9 cellular contexts compared by ENCODE assay signal in genomic region chr6:119308048-119308570, GRCh38. TPM values are rescaled to one million over a fixed set of nuclear protein-coding genes. Genes with fewer than 3 reads are reported as not detected.
A peak's percentile ranks its signal among the peaks of the same experiment; 100 is the strongest.
DNase-seq lines count a peak whose midpoint lies in the region; ATAC-seq, FAIRE-seq and TF ChIP-seq lines count a peak whose summit lies in the region.
"Had no signal": no experiment of that assay in that cellular context is flagged by ENCODE, and none has a peak within 500 bp of the region (broad histone marks: within the 10 kb centered on the region; RNA-seq: fewer than 3 reads in every experiment).

No MANE protein-coding gene starts in this region.

- H2AFZ ChIP-seq in keratinocyte (ENCODE audit: control insufficient read depth, low read length): no peak overlapping the region

- TF ChIP-seq POLR2A in ovary (IDR thresholded peaks at IDR 0.05): no peak

- no peaks in the 10 kb centered on the region for H3K79me2 ChIP-seq in keratinocyte (ENCODE audit: control insufficient read depth, insufficient read depth, low read length)

- H3K9me3 ChIP-seq in keratinocyte (ENCODE audit: control insufficient read depth, low read depth, low read length) (no peaks in the 10 kb centered on the region), upper lobe of right lung (no peaks in the 10 kb centered on the region), ovary (no peaks in the 10 kb centered on the region)

- H3K36me3 ChIP-seq in keratinocyte (ENCODE audit: control insufficient read depth in 2 of 2, extremely low read depth in 1 of 2, insufficient read depth in 2 of 2, low read length in 2 of 2) (peaks cover 0 to 2% of the 10 kb centered on the region in 2 experiments), upper lobe of right lung (peaks cover 15% of the 10 kb centered on the region), ovary (no peaks in the 10 kb centered on the region)

- H3K4me1 ChIP-seq in keratinocyte (ENCODE audit: control insufficient read depth, extremely low read depth, insufficient read depth, low read length): peaks cover 5% of the 10 kb centered on the region
- H3K4me1 ChIP-seq in upper lobe of right lung: peaks cover 18% of the 10 kb centered on the region
- no peaks in the 10 kb centered on the region for H3K4me1 ChIP-seq in ovary (ENCODE audit: insufficient read depth)

- H3K36me3 Mint-ChIP-seq in HFFc6 (ENCODE audit: low read depth): no peaks in the 10 kb centered on the region
- H3K36me3 Mint-ChIP-seq in activated T-helper 1 cell treated with anti-CD3 and anti-CD28 coated beads, Interleukin-12 subunit alpha, Interleukin-12 subunit beta, Interleukin-2, Interleukin-4 antibody, amounts not matched to agents 30 ng/mL and 10 ng/mL and 1 ng/mL, durations not matched to agents 14 hours and 24 hours and 36 hours (ENCODE audit: low read depth): peaks cover 28% of the 10 kb centered on the region
- H3K36me3 Mint-ChIP-seq in natural killer cell treated with Interleukin-12 subunit alpha and Interleukin-12 subunit beta and Interleukin-15 and Interleukin-18, amount 100 ng/mL, for 72 hours: peaks cover 5% of the 10 kb centered on the region

- no peaks in the 10 kb centered on the region for H4K20me1 ChIP-seq in keratinocyte (ENCODE audit: control insufficient read depth, extremely low read depth, insufficient read depth, low read length)

- TF ChIP-seq CTCF in AG09319 (IDR thresholded peaks at IDR 0.05; ENCODE audit: low read depth, low read length) (no peak), HFFc6 (IDR thresholded peaks at IDR 0.05) (no peak), keratinocyte (optimal IDR thresholded peaks at IDR 0.05 in 1 of 3, IDR thresholded peaks at IDR 0.05 in 1 of 3, conservative IDR thresholded peaks at IDR 0.05 in 1 of 3; ENCODE audit: extremely low read depth in 1 of 3, insufficient read depth in 2 of 3, low read length in 3 of 3) (no peak), upper lobe of right lung (IDR thresholded peaks at IDR 0.05) (no peak), ovary (IDR thresholded peaks at IDR 0.05) (no peak), dorsolateral prefrontal cortex (IDR thresholded peaks at IDR 0.05 in 54 of 56, conservative IDR thresholded peaks at IDR 0.05 in 2 of 56; ENCODE audit: low read depth in 1 of 56, partially characterized antibody in 56 of 56) (no peak)

- no peak for ATAC-seq in upper lobe of right lung
- ATAC-seq in natural killer cell treated with Interleukin-12 subunit alpha and Interleukin-12 subunit beta and Interleukin-15 and Interleukin-18, amount 100 ng/mL, for 72 hours: no peak

- peaks cover 4% of the 10 kb centered on the region; the same call in 1 of the 2 replicates for H3K9me3 Mint-ChIP-seq in HFFc6
- H3K9me3 Mint-ChIP-seq in activated T-helper 1 cell treated with anti-CD3 and anti-CD28 coated beads, Interleukin-12 subunit alpha, Interleukin-12 subunit beta, Interleukin-2, Interleukin-4 antibody, amounts not matched to agents 30 ng/mL and 10 ng/mL and 1 ng/mL, durations not matched to agents 14 hours and 24 hours and 36 hours: no peaks in the 10 kb centered on the region
- no peaks in the 10 kb centered on the region for H3K9me3 Mint-ChIP-seq in natural killer cell treated with Interleukin-12 subunit alpha and Interleukin-12 subunit beta and Interleukin-15 and Interleukin-18, amount 100 ng/mL, for 72 hours
- H3K9me3 Mint-ChIP-seq: stimulated activated naive CD8-positive, alpha-beta T cell treated with anti-CD3 and anti-CD28 coated beads, Interleukin-15, Interleukin-2, amounts not matched to agents 100 ng/mL and 50 ng/mL, for 24 hours had no signal

- H3K27me3 Mint-ChIP-seq in HFFc6 (ENCODE audit: insufficient read depth): no peaks in the 10 kb centered on the region
- no peaks in the 10 kb centered on the region for H3K27me3 Mint-ChIP-seq in activated T-helper 1 cell treated with anti-CD3 and anti-CD28 coated beads, Interleukin-12 subunit alpha, Interleukin-12 subunit beta, Interleukin-2, Interleukin-4 antibody, amounts not matched to agents 30 ng/mL and 10 ng/mL and 1 ng/mL, durations not matched to agents 14 hours and 24 hours and 36 hours (ENCODE audit: insufficient read depth)
- H3K27me3 Mint-ChIP-seq in natural killer cell treated with Interleukin-12 subunit alpha and Interleukin-12 subunit beta and Interleukin-15 and Interleukin-18, amount 100 ng/mL, for 72 hours: no peaks in the 10 kb centered on the region
- H3K27me3 Mint-ChIP-seq: stimulated activated naive CD8-positive, alpha-beta T cell treated with anti-CD3 and anti-CD28 coated beads, Interleukin-15, Interleukin-2, amounts not matched to agents 100 ng/mL and 50 ng/mL, for 24 hours had no signal

- no peak overlapping the region; the same call in 1 of the 2 replicates for H3K27ac Mint-ChIP-seq in HFFc6
- H3K27ac Mint-ChIP-seq in activated T-helper 1 cell treated with anti-CD3 and anti-CD28 coated beads, Interleukin-12 subunit alpha, Interleukin-12 subunit beta, Interleukin-2, Interleukin-4 antibody, amounts not matched to agents 30 ng/mL and 10 ng/mL and 1 ng/mL, durations not matched to agents 14 hours and 24 hours and 36 hours: peak overlapping the region; percentile 38
- H3K27ac Mint-ChIP-seq in natural killer cell treated with Interleukin-12 subunit alpha and Interleukin-12 subunit beta and Interleukin-15 and Interleukin-18, amount 100 ng/mL, for 72 hours: peak overlapping the region in 1 of 2 donors; percentile 59
- H3K27ac Mint-ChIP-seq: stimulated activated naive CD8-positive, alpha-beta T cell treated with anti-CD3 and anti-CD28 coated beads, Interleukin-15, Interleukin-2, amounts not matched to agents 100 ng/mL and 50 ng/mL, for 24 hours had no signal

- no peaks in the 10 kb centered on the region for H3K9me1 ChIP-seq in keratinocyte (ENCODE audit: control insufficient read depth, extremely low read depth, insufficient read depth, low read length)

- no peak overlapping the region for H3K9ac ChIP-seq in keratinocyte (ENCODE audit: control insufficient read depth, extremely low read depth, insufficient read depth, low read length)

- whole genome bisulfite sequencing in ovary, 3 donors: 53 to 69% (median 55%) methylated on average over 2 of the region's 2 CpGs

- peak; percentile 83 for FAIRE-seq in keratinocyte (lab: Jason Lieb, UNC)

- peaks cover 5% of the 10 kb centered on the region; the same call in 1 of the 2 replicates for H3K4me1 Mint-ChIP-seq in HFFc6 (ENCODE audit: low read depth)
- H3K4me1 Mint-ChIP-seq in activated T-helper 1 cell treated with anti-CD3 and anti-CD28 coated beads, Interleukin-12 subunit alpha, Interleukin-12 subunit beta, Interleukin-2, Interleukin-4 antibody, amounts not matched to agents 30 ng/mL and 10 ng/mL and 1 ng/mL, durations not matched to agents 14 hours and 24 hours and 36 hours (ENCODE audit: low read depth): peaks cover 51% of the 10 kb centered on the region
- peaks cover 40 to 52% of the 10 kb centered on the region in 2 donors for H3K4me1 Mint-ChIP-seq in natural killer cell treated with Interleukin-12 subunit alpha and Interleukin-12 subunit beta and Interleukin-15 and Interleukin-18, amount 100 ng/mL, for 72 hours (ENCODE audit: low read depth in 2 of 2)

- DNase-seq in AG09319 (ENCODE audit: extremely low read depth, low read depth) (peak; percentile 47), HFFc6 (peak; percentile 30), keratinocyte (ENCODE audit: low read depth, low spot score) (peak; percentile 33), upper lobe of right lung (no peak), ovary (no peak), dorsolateral prefrontal cortex (no peak)
- no peak for DNase-seq in activated T-helper 1 cell treated with anti-CD3 and anti-CD28 coated beads, Interleukin-12 subunit alpha, Interleukin-12 subunit beta, Interleukin-2, Interleukin-4 antibody, amounts not matched to agents 30 ng/mL and 10 ng/mL and 1 ng/mL, durations not matched to agents 14 hours and 24 hours and 36 hours (ENCODE audit: low spot score)
- DNase-seq in natural killer cell treated with Interleukin-12 subunit alpha and Interleukin-12 subunit beta and Interleukin-15 and Interleukin-18, amount 100 ng/mL, for 72 hours (ENCODE audit: low spot score): no peak

- no peak overlapping the region for H3K4me3 ChIP-seq in keratinocyte (ENCODE audit: control insufficient read depth in 2 of 3, extremely low read depth in 1 of 3, insufficient read depth in 2 of 3, low read depth in 1 of 3, low read length in 3 of 3)
- no peak overlapping the region for H3K4me3 ChIP-seq in upper lobe of right lung
- no peak overlapping the region for H3K4me3 ChIP-seq in ovary
- no peak overlapping the region for H3K4me3 ChIP-seq in dorsolateral prefrontal cortex

- H3K4me3 Mint-ChIP-seq in HFFc6: no peak overlapping the region
- no peak overlapping the region for H3K4me3 Mint-ChIP-seq in activated T-helper 1 cell treated with anti-CD3 and anti-CD28 coated beads, Interleukin-12 subunit alpha, Interleukin-12 subunit beta, Interleukin-2, Interleukin-4 antibody, amounts not matched to agents 30 ng/mL and 10 ng/mL and 1 ng/mL, durations not matched to agents 14 hours and 24 hours and 36 hours
- no peak overlapping the region for H3K4me3 Mint-ChIP-seq in natural killer cell treated with Interleukin-12 subunit alpha and Interleukin-12 subunit beta and Interleukin-15 and Interleukin-18, amount 100 ng/mL, for 72 hours
- H3K4me3 Mint-ChIP-seq: stimulated activated naive CD8-positive, alpha-beta T cell treated with anti-CD3 and anti-CD28 coated beads, Interleukin-15, Interleukin-2, amounts not matched to agents 100 ng/mL and 50 ng/mL, for 24 hours had no signal

- H3K4me2 ChIP-seq in keratinocyte (ENCODE audit: control insufficient read depth, extremely low read depth, insufficient read depth, low read depth, low read length): no peak overlapping the region

- intact Hi-C loops in activated T-helper 1 cell treated with anti-CD3 and anti-CD28 coated beads, Interleukin-12 subunit alpha, Interleukin-12 subunit beta, Interleukin-2, Interleukin-4 antibody, amounts not matched to agents 30 ng/mL and 10 ng/mL and 1 ng/mL, durations not matched to agents 14 hours and 24 hours and 36 hours (cut with micrococcal nuclease): no loop called here
- intact Hi-C loops in upper lobe of right lung (cut with DNase I) (no loop called here), ovary (cut with DNase I) (no loop called here), dorsolateral prefrontal cortex (cut with DNase I) (no loop called here)

- no peaks in the 10 kb centered on the region for H3K27me3 ChIP-seq in keratinocyte (ENCODE audit: control insufficient read depth, extremely low read depth, insufficient read depth, low read length)
- H3K27me3 ChIP-seq in upper lobe of right lung: no peaks in the 10 kb centered on the region
- H3K27me3 ChIP-seq in ovary: no peaks in the 10 kb centered on the region
- H3K27me3 ChIP-seq in dorsolateral prefrontal cortex: no peaks in the 10 kb centered on the region

- H3K27ac ChIP-seq in keratinocyte (ENCODE audit: control insufficient read depth, insufficient read depth, low read length) (peak overlapping the region; percentile 7), upper lobe of right lung (no peak overlapping the region), ovary (no peak overlapping the region), dorsolateral prefrontal cortex (no peak overlapping the region)

- no peak for TF ChIP-seq EP300 in ovary (IDR thresholded peaks at IDR 0.05)

- dilution Hi-C loops in keratinocyte (cut with MboI; ENCODE audit: extremely low pct_ligation_motif_present, low sequenced_read_pairs): no loop called here

RNA-seq across cellular contexts. Expression of gene MAN1A1, which starts 41.5 kb away (rescaled TPM):
- under 1 TPM; 0.12 to 0.64 (median 0.16) TPM for total RNA-seq in HFFc6 (2021; fragmentation: NEBNext Ultra II Directional; extraction: Animal tissue kit (Norgen Biotek cat#: 25700))
- total RNA-seq in activated T-helper 1 cell treated with anti-CD3 and anti-CD28 coated beads, Interleukin-12 subunit alpha, Interleukin-12 subunit beta, Interleukin-2, Interleukin-4 antibody, amounts not matched to agents 30 ng/mL and 10 ng/mL and 1 ng/mL, durations not matched to agents 14 hours and 24 hours and 36 hours: 50.1 and 52.4 TPM in 2 replicates
- polyA plus RNA-seq in keratinocyte (11.3 to 20.2 TPM (median 14.6 TPM) in 3 replicates), ovary (10 to 100 TPM; 22.1 to 33.9 TPM)
- polyA plus RNA-seq in keratinocyte (2011; ENCODE audit: low read depth): 1.7 TPM
- polyA plus RNA-seq in keratinocyte (2011; cell fraction: cytosol; rRNA removed): 5.5 and 9.8 TPM in 2 replicates
- 23.7 and 29.9 TPM in 2 replicates for polyA plus RNA-seq in keratinocyte (2011; cell fraction: nucleus; rRNA removed)
- polyA plus RNA-seq in keratinocyte (2012; ENCODE audit: low replicate concordance): 2.9 and 14.9 TPM in 2 replicates
- polyA minus RNA-seq in keratinocyte: 2.6 to 11.5 TPM (median 6.2 TPM) in 3 replicates
- polyA minus RNA-seq in keratinocyte (2011; cell fraction: cytosol; rRNA and poly(A)+ RNA removed): 7.1 TPM
- 18.1 and 30.5 TPM in 2 replicates for polyA minus RNA-seq in keratinocyte (2011; cell fraction: nucleus; rRNA and poly(A)+ RNA removed)
- total RNA-seq in upper lobe of right lung (74.0 TPM), ovary (10 to 100 TPM; 27.4 to 49.6 (median 31.8) TPM), dorsolateral prefrontal cortex (10 to 100 TPM in 106 of 120 experiments, 1 to 10 TPM in 14; 5.8 to 40.2 (median 14.5) TPM)
- 10 to 100 TPM; 27.5 to 34.2 TPM for total RNA-seq in natural killer cell treated with Interleukin-12 subunit alpha and Interleukin-12 subunit beta and Interleukin-15 and Interleukin-18, amount 100 ng/mL, for 72 hours

Comparison
In these comparisons a context has a peak if more than half of its experiments do, and no peak if none do; other contexts are left out.
1. DNase-seq: peak in AG09319 (single experiment), HFFc6 (single experiment) and keratinocyte (single experiment); none in activated T-helper 1 cell treated with anti-CD3 and anti-CD28 coated beads, Interleukin-12 subunit alpha, Interleukin-12 subunit beta, Interleukin-2, Interleukin-4 antibody, amounts not matched to agents 30 ng/mL and 10 ng/mL and 1 ng/mL, durations not matched to agents 14 hours and 24 hours and 36 hours (single experiment), upper lobe of right lung (single experiment), ovary (0 of 5), natural killer cell treated with Interleukin-12 subunit alpha and Interleukin-12 subunit beta and Interleukin-15 and Interleukin-18, amount 100 ng/mL, for 72 hours (single experiment) and dorsolateral prefrontal cortex (0 of 10).
2. RNA of gene MAN1A1, which starts 41.5 kb away (total RNA-seq): 74.0 TPM in upper lobe of right lung (single experiment), 50.1 to 52.4 TPM in activated T-helper 1 cell treated with anti-CD3 and anti-CD28 coated beads, Interleukin-12 subunit alpha, Interleukin-12 subunit beta, Interleukin-2, Interleukin-4 antibody, amounts not matched to agents 30 ng/mL and 10 ng/mL and 1 ng/mL, durations not matched to agents 14 hours and 24 hours and 36 hours, 27.5 to 34.2 TPM in natural killer cell treated with Interleukin-12 subunit alpha and Interleukin-12 subunit beta and Interleukin-15 and Interleukin-18, amount 100 ng/mL, for 72 hours, 27.4 to 49.6 TPM in ovary and 5.8 to 40.2 TPM in dorsolateral prefrontal cortex; 0.12 to 0.64 TPM in HFFc6; every median in the first group is over 4 times any median in the second.